21 cellular contexts compared by ENCODE assay signal in the genomic region with DNA sequence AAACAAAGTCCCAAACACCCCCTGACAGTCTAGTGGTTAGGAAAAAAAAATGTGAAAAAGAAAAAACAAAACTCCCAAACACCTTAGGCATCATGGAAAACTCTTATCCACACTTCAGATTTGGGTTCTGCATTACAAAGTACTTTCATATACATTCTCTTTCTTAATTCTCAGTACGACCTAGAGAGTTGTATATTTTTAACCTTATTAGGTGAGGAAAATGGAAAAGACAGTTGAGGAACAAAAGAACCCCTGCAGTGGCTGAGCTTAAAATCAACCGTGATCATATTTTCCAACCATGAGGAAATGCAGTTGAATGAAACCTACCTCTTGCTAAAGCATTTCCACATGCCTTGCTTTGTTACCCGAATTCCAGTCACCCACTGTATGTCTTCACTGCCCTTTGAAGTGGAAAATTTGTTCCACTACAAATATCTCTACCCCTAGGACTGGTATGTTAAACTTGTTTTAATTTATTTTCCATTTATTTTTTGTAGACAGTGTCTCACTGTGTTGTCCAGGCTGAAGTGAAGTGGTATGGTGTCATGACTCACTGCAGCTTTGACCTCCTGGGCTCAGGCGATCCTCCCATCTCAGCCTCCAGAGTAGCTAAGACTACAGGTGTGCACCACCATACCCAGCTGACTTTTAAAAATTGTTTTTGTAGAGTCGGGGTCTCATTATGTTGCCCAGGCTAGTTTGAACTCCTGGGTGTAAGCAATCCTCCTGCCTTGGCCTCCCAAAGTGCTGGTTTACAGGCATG. TPM values are rescaled to one million over a fixed set of nuclear protein-coding genes. Genes with fewer than 3 reads are reported as not detected.
DNase-seq lines count a peak whose midpoint lies in the region; ATAC-seq and TF ChIP-seq lines count a peak whose summit lies in the region.
"Had no signal": no experiment of that assay in that cellular context is flagged by ENCODE, and none has a peak within 500 bp of the region (broad histone marks: within the 10 kb centered on the region; RNA-seq: fewer than 3 reads in every experiment).

No MANE protein-coding gene starts in this region.

- H3K4me1 Mint-ChIP-seq in activated naive CD8-positive, alpha-beta T cell treated with anti-CD3 and anti-CD28 coated beads for 36 hours: peaks cover 44% of the 10 kb centered on the region
- H3K4me1 Mint-ChIP-seq in naive thymus-derived CD8-positive, alpha-beta T cell: peaks cover 8 to 41% (median 24%) of the 10 kb centered on the region in 4 donors

- H3K27ac Mint-ChIP-seq in activated naive CD8-positive, alpha-beta T cell treated with anti-CD3 and anti-CD28 coated beads for 36 hours: peak overlapping the region; percentile 93
- H3K27ac Mint-ChIP-seq in naive thymus-derived CD8-positive, alpha-beta T cell: peak overlapping the region in 7 of 10 donors; percentile 19 to 79 (median 60)

- peaks cover 68% of the 10 kb centered on the region for H3K36me3 ChIP-seq in cardiac muscle cell
- H3K36me3 ChIP-seq in BE2C: no peaks in the 10 kb centered on the region
- H3K36me3 ChIP-seq: left lung had no signal

- intact Hi-C loops in Right ventricle myocardium superior (cut with DNase I): no loop called here

- no peak for ATAC-seq in Right ventricle myocardium superior (ENCODE audit: poor library complexity)
- peak in 1 of 2 donors; percentile 66 for ATAC-seq in naive thymus-derived CD8-positive, alpha-beta T cell
- ATAC-seq in HG03196 (IDR thresholded peaks at IDR 0.05; ENCODE audit: unreplicated experiment): no peak
- ATAC-seq: gastroesophageal sphincter, left lung, mucosa of descending colon had no signal

- no peaks in the 10 kb centered on the region for H3K9me3 ChIP-seq in cardiac muscle cell (ENCODE audit: low read depth)
- H3K9me3 ChIP-seq in BE2C: no peaks in the 10 kb centered on the region
- H3K9me3 ChIP-seq: gastroesophageal sphincter, left lung, mucosa of descending colon, right atrium auricular region had no signal

- H3K27me3 ChIP-seq in cardiac muscle cell (no peaks in the 10 kb centered on the region), BE2C (no peaks in the 10 kb centered on the region)
- H3K27me3 ChIP-seq: gastroesophageal sphincter, left lung, right atrium auricular region had no signal

- H3K9me3 Mint-ChIP-seq in activated naive CD8-positive, alpha-beta T cell treated with anti-CD3 and anti-CD28 coated beads for 36 hours: peaks cover 10% of the 10 kb centered on the region
- no peaks in the 10 kb centered on the region for H3K9me3 Mint-ChIP-seq in naive thymus-derived CD8-positive, alpha-beta T cell

- H3K36me3 Mint-ChIP-seq in activated naive CD8-positive, alpha-beta T cell treated with anti-CD3 and anti-CD28 coated beads for 36 hours: peaks cover 31% of the 10 kb centered on the region
- H3K36me3 Mint-ChIP-seq in naive thymus-derived CD8-positive, alpha-beta T cell: peaks cover 0 to 7% (median 6%) of the 10 kb centered on the region in 3 donors

- H3K27ac ChIP-seq in cardiac muscle cell: peak overlapping the region; percentile 39
- H3K27ac ChIP-seq: gastroesophageal sphincter, left lung, right atrium auricular region, VCaP had no signal

- H3K4me1 ChIP-seq in cardiac muscle cell (ENCODE audit: low read depth): no peaks in the 10 kb centered on the region
- H3K4me1 ChIP-seq in BE2C: no peaks in the 10 kb centered on the region

- DNase-seq in cardiac muscle cell (ENCODE audit: low read depth in 1 of 2, low spot score in 1 of 2) (no peak), Right ventricle myocardium superior (no peak), HuH-7 (ENCODE audit: low spot score) (no peak), BE2C (no peak), DMS79 treated with DMSO at 0.1 percent for 48 hours (lab: John Stamatoyannopoulos, UW) (no peak)
- no peak for DNase-seq in activated naive CD8-positive, alpha-beta T cell treated with anti-CD3 and anti-CD28 coated beads for 36 hours
- DNase-seq in naive thymus-derived CD8-positive, alpha-beta T cell: no peak
- DNase-seq: erythroblast; HCEC 1CT; Kasumi-1; left lung; mucosa of descending colon; NCI-H1105; NCI-H510A; stimulated activated naive CD4-positive, alpha-beta T cell treated with Interleukin-2 at 50 U/mL for 16 hours; T-helper 1 cell; trophoblast cell had no signal

- peak overlapping the region; percentile 49 for H3K4me3 Mint-ChIP-seq in activated naive CD8-positive, alpha-beta T cell treated with anti-CD3 and anti-CD28 coated beads for 36 hours
- peak overlapping the region in 2 of 10 donors; percentile 50 to 57 for H3K4me3 Mint-ChIP-seq in naive thymus-derived CD8-positive, alpha-beta T cell

- H3K4me3 ChIP-seq in cardiac muscle cell: no peak overlapping the region
- H3K4me3 ChIP-seq in BE2C (ENCODE audit: low read depth, low read length): no peak overlapping the region
- H3K4me3 ChIP-seq: gastroesophageal sphincter, left lung, mucosa of descending colon, right atrium auricular region had no signal

- TF ChIP-seq CTCF in cardiac muscle cell (IDR thresholded peaks at IDR 0.05; ENCODE audit: low read depth, low read length) (no peak), BE2C (IDR thresholded peaks at IDR 0.05; ENCODE audit: low read depth, low read length) (no peak)

- POLR2A ChIA-PET in naive thymus-derived CD8-positive, alpha-beta T cell (lab: Charles Lee): no interaction called here

- H3K27me3 Mint-ChIP-seq in activated naive CD8-positive, alpha-beta T cell treated with anti-CD3 and anti-CD28 coated beads for 36 hours: no peaks in the 10 kb centered on the region
- no peaks in the 10 kb centered on the region for H3K27me3 Mint-ChIP-seq in naive thymus-derived CD8-positive, alpha-beta T cell

RNA-seq across cellular contexts. Expression of a gene that starts 56.9 kb away (rescaled TPM):
- total RNA-seq in cardiac muscle cell (29.2 and 50.8 TPM in 2 replicates), Right ventricle myocardium superior (10.4 TPM)
- polyA plus RNA-seq in cardiac muscle cell: 18.1 and 27.4 TPM in 2 replicates
- total RNA-seq in activated naive CD8-positive, alpha-beta T cell treated with anti-CD3 and anti-CD28 coated beads for 36 hours: 10 to 100 TPM; 56.1 to 61.5 TPM
- total RNA-seq in naive thymus-derived CD8-positive, alpha-beta T cell: 10 to 100 TPM; 57.4 to 59.6 TPM
- polyA plus RNA-seq in naive thymus-derived CD8-positive, alpha-beta T cell: 10 to 100 TPM; 38.6 to 54.9 (median 50.8) TPM
- 3.6 TPM for polyA plus RNA-seq in BE2C (2012; ENCODE audit: insufficient read depth, insufficient read length, low read depth)
